27 cellular contexts compared by ENCODE assay signal in the genomic region with DNA sequence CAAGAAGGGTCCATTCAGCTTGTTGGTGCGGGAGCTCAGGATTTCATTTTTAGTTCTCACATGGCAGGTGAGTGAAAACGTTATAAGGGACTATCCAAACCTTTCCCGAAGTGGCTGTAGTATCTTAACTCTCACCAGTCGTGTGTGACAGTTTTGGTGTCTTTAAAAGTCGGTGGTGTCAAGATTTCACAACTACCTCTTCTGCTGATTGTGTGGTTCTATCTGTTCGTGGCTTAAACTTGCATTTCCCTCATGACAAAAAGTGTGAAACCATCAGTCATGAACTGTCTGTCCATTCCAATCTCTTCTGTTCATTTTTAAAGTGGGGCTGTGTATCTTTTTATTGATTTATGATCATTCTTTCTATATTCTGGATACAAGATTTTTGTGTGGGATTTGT. TPM values are rescaled to one million over a fixed set of nuclear protein-coding genes. Genes with fewer than 3 reads are reported as not detected.
A peak's percentile ranks its signal among the peaks of the same experiment; 100 is the strongest.
DNase-seq lines count a peak whose midpoint lies in the region; ATAC-seq and TF ChIP-seq lines count a peak whose summit lies in the region.
"Had no signal": no experiment of that assay in that cellular context is flagged by ENCODE, and none has a peak within 500 bp of the region (broad histone marks: within the 10 kb centered on the region; RNA-seq: fewer than 3 reads in every experiment).

No MANE protein-coding gene starts in this region.

- H3K9me3 Mint-ChIP-seq in activated CD8-positive, alpha-beta T cell treated with anti-CD3 and anti-CD28 coated beads, Interleukin-2, amount 10 ng/mL, durations not matched to agents 7 days and 5 days (ENCODE audit: insufficient read depth), result no peaks in the 10 kb centered on the region
- H3K9me3 Mint-ChIP-seq in activated CD8-positive, alpha-beta T cell treated with anti-CD3 and anti-CD28 coated beads for 36 hours, result no peaks in the 10 kb centered on the region
- H3K9me3 Mint-ChIP-seq in progenitor cell of endocrine pancreas (ENCODE audit: low read depth), result no peaks in the 10 kb centered on the region
- H3K9me3 Mint-ChIP-seq: activated CD4-positive, alpha-beta memory T cell treated with anti-CD3 and anti-CD28 coated beads, Interleukin-2, amount 10 ng/mL, durations not matched to agents 7 days and 5 days; activated naive CD8-positive, alpha-beta T cell treated with anti-CD3 and anti-CD28 coated beads, Interleukin-2, amount 10 ng/mL, durations not matched to agents 7 days and 5 days; H9 had no signal

- CTCF ChIA-PET in activated CD8-positive, alpha-beta T cell treated with anti-CD3 and anti-CD28 coated beads, Interleukin-2, amount 10 ng/mL, durations not matched to agents 7 days and 5 days (lab: Charles Lee), result interaction anchor here (1.4 kb wide), 1 partner anchor 172 kb away, joined by 3 read pairs; no protein-coding TSS in a partner anchor
- CTCF ChIA-PET in activated CD8-positive, alpha-beta T cell treated with anti-CD3 and anti-CD28 coated beads for 36 hours (lab: Charles Lee), result interaction anchor here (1.4 kb wide), 1 partner anchor 101 kb away, joined by 3 read pairs; no protein-coding TSS in a partner anchor

- H3K36me3 Mint-ChIP-seq in activated CD8-positive, alpha-beta T cell treated with anti-CD3 and anti-CD28 coated beads, Interleukin-2, amount 10 ng/mL, durations not matched to agents 7 days and 5 days (ENCODE audit: low read depth), result no peaks in the 10 kb centered on the region
- no peaks in the 10 kb centered on the region for H3K36me3 Mint-ChIP-seq in activated CD8-positive, alpha-beta T cell treated with anti-CD3 and anti-CD28 coated beads for 36 hours (ENCODE audit: low read depth)
- no peaks in the 10 kb centered on the region for H3K36me3 Mint-ChIP-seq in progenitor cell of endocrine pancreas (ENCODE audit: insufficient read depth)
- H3K36me3 Mint-ChIP-seq: activated naive CD8-positive, alpha-beta T cell treated with anti-CD3 and anti-CD28 coated beads, Interleukin-2, amount 10 ng/mL, durations not matched to agents 7 days and 5 days had no signal

- ATAC-seq in activated CD8-positive, alpha-beta T cell treated with anti-CD3 and anti-CD28 coated beads, Interleukin-2, amount 10 ng/mL, durations not matched to agents 7 days and 5 days, result no peak
- ATAC-seq in activated CD8-positive, alpha-beta T cell treated with anti-CD3 and anti-CD28 coated beads for 36 hours, result no peak
- ATAC-seq in body of pancreas, result no peak
- ATAC-seq: gastrocnemius medialis; right cardiac atrium; stimulated activated naive CD8-positive, alpha-beta T cell treated with anti-CD3 and anti-CD28 coated beads, Interleukin-15, Interleukin-2, amounts not matched to agents 100 U/mL and 50 U/mL, for 24 hours had no signal

- H3K27ac ChIP-seq in body of pancreas, result peak overlapping the region; percentile 40 to 90 (median 85)
- H3K27ac ChIP-seq: esophagus squamous epithelium, gastrocnemius medialis, RWPE1, tibial artery had no signal

- no peaks in the 10 kb centered on the region for H3K9me3 ChIP-seq in body of pancreas
- H3K9me3 ChIP-seq: Caco-2, esophagus squamous epithelium, gastrocnemius medialis, SK-N-SH, tibial artery had no signal

- H3K4me1 Mint-ChIP-seq in activated CD8-positive, alpha-beta T cell treated with anti-CD3 and anti-CD28 coated beads, Interleukin-2, amount 10 ng/mL, durations not matched to agents 7 days and 5 days (ENCODE audit: low read depth), result peaks cover 26% of the 10 kb centered on the region
- peaks cover 2% of the 10 kb centered on the region for H3K4me1 Mint-ChIP-seq in activated CD8-positive, alpha-beta T cell treated with anti-CD3 and anti-CD28 coated beads for 36 hours (ENCODE audit: low read depth)
- peaks cover 16% of the 10 kb centered on the region for H3K4me1 Mint-ChIP-seq in progenitor cell of endocrine pancreas (ENCODE audit: low read depth)

- no peak for TF ChIP-seq POLR2A in body of pancreas (IDR thresholded peaks at IDR 0.05)

- H3K27ac Mint-ChIP-seq in activated CD8-positive, alpha-beta T cell treated with anti-CD3 and anti-CD28 coated beads, Interleukin-2, amount 10 ng/mL, durations not matched to agents 7 days and 5 days, result peak overlapping the region; percentile 17
- no peak overlapping the region for H3K27ac Mint-ChIP-seq in activated CD8-positive, alpha-beta T cell treated with anti-CD3 and anti-CD28 coated beads for 36 hours
- peak overlapping the region; percentile 91 for H3K27ac Mint-ChIP-seq in progenitor cell of endocrine pancreas
- H3K27ac Mint-ChIP-seq: activated CD4-positive, alpha-beta memory T cell treated with anti-CD3 and anti-CD28 coated beads, Interleukin-2, amount 10 ng/mL, durations not matched to agents 7 days and 5 days; activated naive CD8-positive, alpha-beta T cell treated with anti-CD3 and anti-CD28 coated beads, Interleukin-2, amount 10 ng/mL, durations not matched to agents 7 days and 5 days; H9 had no signal

- H3K4me1 ChIP-seq in body of pancreas, result peaks cover 36% of the 10 kb centered on the region
- H3K4me1 ChIP-seq: esophagus squamous epithelium, gastrocnemius medialis, tibial artery had no signal

- no peaks in the 10 kb centered on the region for H3K36me3 ChIP-seq in body of pancreas (replicated peaks in 1 of 2; ENCODE audit: insufficient read depth in 1 of 2, low read depth in 2 of 2)
- H3K36me3 ChIP-seq: esophagus squamous epithelium, gastrocnemius medialis, tibial artery had no signal

- H3K4me3 ChIP-seq in LNCaP clone FGC (ENCODE audit: low read depth, low read length), result 0 out of 2 replicates have a peak overlapping the region, but pooled peaks have one; percentile 8
- H3K4me3 ChIP-seq in body of pancreas, result peak overlapping the region; percentile 11 to 28
- H3K4me3 ChIP-seq: esophagus squamous epithelium, gastrocnemius medialis, tibial artery had no signal

- no peak overlapping the region for H3K4me3 Mint-ChIP-seq in activated CD8-positive, alpha-beta T cell treated with anti-CD3 and anti-CD28 coated beads, Interleukin-2, amount 10 ng/mL, durations not matched to agents 7 days and 5 days
- H3K4me3 Mint-ChIP-seq in activated CD8-positive, alpha-beta T cell treated with anti-CD3 and anti-CD28 coated beads for 36 hours, result no peak overlapping the region
- H3K4me3 Mint-ChIP-seq in progenitor cell of endocrine pancreas (ENCODE audit: low read depth), result peak overlapping the region; percentile 50
- H3K4me3 Mint-ChIP-seq: activated CD4-positive, alpha-beta memory T cell treated with anti-CD3 and anti-CD28 coated beads, Interleukin-2, amount 10 ng/mL, durations not matched to agents 7 days and 5 days; activated naive CD8-positive, alpha-beta T cell treated with anti-CD3 and anti-CD28 coated beads, Interleukin-2, amount 10 ng/mL, durations not matched to agents 7 days and 5 days; H9 had no signal

- no peaks in the 10 kb centered on the region for H3K27me3 ChIP-seq in body of pancreas
- H3K27me3 ChIP-seq: gastrocnemius medialis had no signal

- in situ Hi-C loops in G401 (cut with HindIII; ENCODE audit: low sequenced_read_pairs), result no loop called here

- H3K27me3 Mint-ChIP-seq in activated CD8-positive, alpha-beta T cell treated with anti-CD3 and anti-CD28 coated beads, Interleukin-2, amount 10 ng/mL, durations not matched to agents 7 days and 5 days (ENCODE audit: low read depth), result no peaks in the 10 kb centered on the region
- no peaks in the 10 kb centered on the region for H3K27me3 Mint-ChIP-seq in activated CD8-positive, alpha-beta T cell treated with anti-CD3 and anti-CD28 coated beads for 36 hours
- H3K27me3 Mint-ChIP-seq in progenitor cell of endocrine pancreas, result no peaks in the 10 kb centered on the region
- H3K27me3 Mint-ChIP-seq: activated CD4-positive, alpha-beta memory T cell treated with anti-CD3 and anti-CD28 coated beads, Interleukin-2, amount 10 ng/mL, durations not matched to agents 7 days and 5 days; activated naive CD8-positive, alpha-beta T cell treated with anti-CD3 and anti-CD28 coated beads, Interleukin-2, amount 10 ng/mL, durations not matched to agents 7 days and 5 days had no signal

- DNase-seq in activated CD8-positive, alpha-beta T cell treated with anti-CD3 and anti-CD28 coated beads, Interleukin-2, amount 10 ng/mL, durations not matched to agents 7 days and 5 days, result peak; percentile 18
- no peak for DNase-seq in activated CD8-positive, alpha-beta T cell treated with anti-CD3 and anti-CD28 coated beads for 36 hours
- no peak for DNase-seq in LNCaP clone FGC (ENCODE audit: low read depth)
- DNase-seq in body of pancreas, result no peak
- DNase-seq in progenitor cell of endocrine pancreas (ENCODE audit: low spot score, unreplicated experiment), result no peak
- no peak for DNase-seq in T-helper 1 cell
- no peak for DNase-seq in G401 (ENCODE audit: low spot score)
- no peak for DNase-seq in NCI-H774 (lab: John Stamatoyannopoulos, UW)
- DNase-seq: activated CD4-positive, alpha-beta memory T cell treated with anti-CD3 and anti-CD28 coated beads, Interleukin-2, amount 10 ng/mL, durations not matched to agents 7 days and 5 days; AML-193; esophagus squamous epithelium; gastrocnemius medialis; mammary epithelial cell; stimulated activated CD4-positive, alpha-beta T cell treated with anti-CD3 and anti-CD28 coated beads, Interleukin-4, amount 100 ng/mL, for 24 hours; stimulated activated naive CD8-positive, alpha-beta T cell treated with anti-CD3 and anti-CD28 coated beads, Interleukin-15, Interleukin-2, amounts not matched to agents 100 U/mL and 50 U/mL, for 24 hours; T-helper 9 cell; tibial artery had no signal

- intact Hi-C loops in activated CD8-positive, alpha-beta T cell treated with anti-CD3 and anti-CD28 coated beads for 36 hours (cut with micrococcal nuclease), result no loop called here
- intact Hi-C loops in body of pancreas (cut with DNase I), result no loop called here

- POLR2A ChIA-PET in activated CD8-positive, alpha-beta T cell treated with anti-CD3 and anti-CD28 coated beads, Interleukin-2, amount 10 ng/mL, durations not matched to agents 7 days and 5 days (lab: Charles Lee), result interaction anchor here (0.6 kb wide), 1 partner anchor 297 kb away, joined by 3 read pairs; no protein-coding TSS in a partner anchor
- POLR2A ChIA-PET in activated CD8-positive, alpha-beta T cell treated with anti-CD3 and anti-CD28 coated beads for 36 hours (lab: Charles Lee), result no interaction called here

- 16 to 42% methylated on average over 5 to 6 of the region's 6 CpGs for WGBS in body of pancreas, 2 donors

- TF ChIP-seq CTCF in activated CD8-positive, alpha-beta T cell treated with anti-CD3 and anti-CD28 coated beads for 36 hours (IDR thresholded peaks at IDR 0.05), result no peak
- no peak for TF ChIP-seq CTCF in LNCaP clone FGC (IDR thresholded peaks at IDR 0.05; ENCODE audit: control insufficient read depth, extremely low read depth, insufficient read depth)
- no peak for TF ChIP-seq CTCF in body of pancreas (IDR thresholded peaks at IDR 0.05)
- no peak for TF ChIP-seq CTCF in progenitor cell of endocrine pancreas (IDR thresholded peaks at IDR 0.05; ENCODE audit: unreplicated experiment)

RNA-seq across cellular contexts. Expression of gene AQP12B, which starts 3.8 kb away (rescaled TPM):
- total RNA-seq in activated CD8-positive, alpha-beta T cell treated with anti-CD3 and anti-CD28 coated beads, Interleukin-2, amount 10 ng/mL, durations not matched to agents 7 days and 5 days, result not detected
- total RNA-seq in activated CD8-positive, alpha-beta T cell treated with anti-CD3 and anti-CD28 coated beads for 36 hours, result not detected
- 100 to 1,000 TPM; 328 to 392 TPM for total RNA-seq in body of pancreas
- not detected in 2 replicates for total RNA-seq in progenitor cell of endocrine pancreas
- not detected in 2 replicates for total RNA-seq in G401 (2014; rRNA removed; shearing (Covaris generic))
- total RNA-seq: A172; activated CD4-positive, alpha-beta memory T cell treated with anti-CD3 and anti-CD28 coated beads, Interleukin-2, amount 10 ng/mL, durations not matched to agents 7 days and 5 days; activated naive CD8-positive, alpha-beta T cell treated with anti-CD3 and anti-CD28 coated beads, Interleukin-2, amount 10 ng/mL, durations not matched to agents 7 days and 5 days; Caco-2; esophagus squamous epithelium; gastrocnemius medialis; H9; kidney; LHCN-M2; mammary epithelial cell; omental fat pad; right cardiac atrium had no signal

RNA-seq across cellular contexts. Expression of gene AQP12A, which starts 5.2 kb away (rescaled TPM):
- not detected for total RNA-seq in activated CD8-positive, alpha-beta T cell treated with anti-CD3 and anti-CD28 coated beads, Interleukin-2, amount 10 ng/mL, durations not matched to agents 7 days and 5 days
- not detected for total RNA-seq in activated CD8-positive, alpha-beta T cell treated with anti-CD3 and anti-CD28 coated beads for 36 hours
- 100 to 1,000 TPM in 1 of 2 donors, 10 to 100 TPM in 1; 29.6 to 130 TPM for total RNA-seq in body of pancreas
- total RNA-seq in progenitor cell of endocrine pancreas, result not detected in 2 replicates
- total RNA-seq in G401 (2014; rRNA removed; shearing (Covaris generic)), result not detected in 2 replicates
- total RNA-seq: A172; activated CD4-positive, alpha-beta memory T cell treated with anti-CD3 and anti-CD28 coated beads, Interleukin-2, amount 10 ng/mL, durations not matched to agents 7 days and 5 days; activated naive CD8-positive, alpha-beta T cell treated with anti-CD3 and anti-CD28 coated beads, Interleukin-2, amount 10 ng/mL, durations not matched to agents 7 days and 5 days; Caco-2; esophagus squamous epithelium; gastrocnemius medialis; H9; kidney; LHCN-M2; mammary epithelial cell; omental fat pad; right cardiac atrium had no signal

Comparison
In these comparisons a context has a peak if more than half of its experiments do, and no peak if none do; other contexts are left out.
1. RNA of gene AQP12B, which starts 3.8 kb away (total RNA-seq): 328 to 392 TPM in body of pancreas; not detected in activated CD8-positive, alpha-beta T cell treated with anti-CD3 and anti-CD28 coated beads, Interleukin-2, amount 10 ng/mL, durations not matched to agents 7 days and 5 days, not detected in progenitor cell of endocrine pancreas, not detected in activated CD8-positive, alpha-beta T cell treated with anti-CD3 and anti-CD28 coated beads for 36 hours and not detected in G401; every median in the first group is over 100 times any median in the second.
2. RNA of gene AQP12A, which starts 5.2 kb away (total RNA-seq): 29.6 to 130 TPM in body of pancreas; not detected in activated CD8-positive, alpha-beta T cell treated with anti-CD3 and anti-CD28 coated beads, Interleukin-2, amount 10 ng/mL, durations not matched to agents 7 days and 5 days, not detected in activated CD8-positive, alpha-beta T cell treated with anti-CD3 and anti-CD28 coated beads for 36 hours, not detected in progenitor cell of endocrine pancreas and not detected in G401; every median in the first group is over 10 times any median in the second.